Comparison of ENCODE assay signal across 8 cellular contexts in genomic region chr5:90474235-90475107, GRCh38. TPM values are rescaled to one million over a fixed set of nuclear protein-coding genes. Genes with fewer than 3 reads are reported as not detected.
DNase-seq lines count a peak whose midpoint lies in the region; ATAC-seq, FAIRE-seq and TF ChIP-seq lines count a peak whose summit lies in the region.

TSS of gene MBLAC2 (minus strand) at chr5:90474771. CDS start at chr5:90474292, 479 bp downstream.
TSS of gene POLR3G (plus strand) at chr5:90474864. CDS start at chr5:90485568, 10,704 bp downstream.

- no peak for FAIRE-seq in bronchial epithelial cell (lab: Jason Lieb, UNC)

- H3K36me3 Mint-ChIP-seq in immature natural killer cell, result peaks cover 0 to 8% (median 6%) of the 10 kb centered on the region in 3 donors

- no peaks in the 10 kb centered on the region; the same call in 1 of the 2 replicates for H3K9me3 ChIP-seq in AG04450 (ENCODE audit: control insufficient read depth, insufficient read depth, low read length)
- H3K9me3 ChIP-seq in WERI-Rb-1 (ENCODE audit: severe bottlenecking), result no peaks in the 10 kb centered on the region

- peak within 1 kb of the TSS; percentile 86 for H3K4me3 ChIP-seq in AG04450 (ENCODE audit: low read depth, low read length)
- peak within 1 kb of the TSS; percentile 55 for H3K4me3 ChIP-seq in WERI-Rb-1 (ENCODE audit: low read depth, low read length)
- H3K4me3 ChIP-seq in bronchial epithelial cell (ENCODE audit: low read depth, low read length), result peak within 1 kb of the TSS; percentile 94

- peak; percentile 61 for TF ChIP-seq CTCF in AG04450 (IDR thresholded peaks at IDR 0.05; ENCODE audit: low read depth, low read length)
- TF ChIP-seq CTCF in WERI-Rb-1 (IDR thresholded peaks at IDR 0.05; ENCODE audit: low read depth, low read length), result peak; percentile 58
- TF ChIP-seq CTCF in bronchial epithelial cell (IDR thresholded peaks at IDR 0.05; ENCODE audit: insufficient read depth, low read length, severe bottlenecking), result peak; percentile 66

- CTCF ChIA-PET in AG04450 (lab: Charles Lee), result interaction anchor here (0.6 to 2.1 kb wide), 14 partner anchors 11 to 1783 kb away, joined by 3 to 10 read pairs (median 4); partner anchors contain the start of gene CETN3

- ATAC-seq in GM18868 (IDR thresholded peaks at IDR 0.05; ENCODE audit: unreplicated experiment) (peak; percentile 83), HG03103 (IDR thresholded peaks at IDR 0.05; ENCODE audit: low read depth, unreplicated experiment) (peak; percentile 76)

- peak; percentile 69 for DNase-seq in AG04450 (ENCODE audit: low read depth, low spot score)
- peak; percentile 73 for DNase-seq in NCI-H2196 (lab: John Stamatoyannopoulos, UW; ENCODE audit: unreplicated experiment)
- DNase-seq in WERI-Rb-1, result peak; percentile 97
- DNase-seq in bronchial epithelial cell (ENCODE audit: low read depth), result peak; percentile 82
- DNase-seq in immature natural killer cell, result peak; percentile 91 to 93 (median 92)
- peak; percentile 69 for DNase-seq in smooth muscle cell of the brain vasculature (ENCODE audit: low read depth, low spot score)

- H3K27me3 ChIP-seq in AG04450 (ENCODE audit: control insufficient read depth, insufficient read depth, low read length), result no peaks in the 10 kb centered on the region
- no peaks in the 10 kb centered on the region for H3K27me3 ChIP-seq in WERI-Rb-1 (ENCODE audit: insufficient read depth, low read depth, severe bottlenecking)
- no peaks in the 10 kb centered on the region for H3K27me3 ChIP-seq in bronchial epithelial cell (ENCODE audit: control insufficient read depth, insufficient read depth, low read length)

- H3K27ac ChIP-seq in AG04450 (ENCODE audit: low read depth, low read length) (peak within 1 kb of the TSS; percentile 59), WERI-Rb-1 (peak within 1 kb of the TSS; percentile 84)

- H3K4me1 Mint-ChIP-seq in immature natural killer cell, result peaks cover 21 to 48% of the 10 kb centered on the region in 2 donors

- peak within 1 kb of the TSS; percentile 84 to 97 (median 94) for H3K27ac Mint-ChIP-seq in immature natural killer cell

- POLR2A ChIA-PET in AG04450 (lab: Yijun Ruan, JAX), result interaction anchor here (0.9 to 1.3 kb wide), 5 partner anchors 26 to 64 kb away, joined by 3 to 7 read pairs (median 5); partner anchors contain the start of genes CETN3 and LYSMD3

- peaks cover 4 to 11% (median 8%) of the 10 kb centered on the region in 3 donors for H3K27me3 Mint-ChIP-seq in immature natural killer cell (ENCODE audit: low read depth in 3 of 3)

- H3K9me3 Mint-ChIP-seq in immature natural killer cell, result no peaks in the 10 kb centered on the region

- H3K36me3 ChIP-seq in WERI-Rb-1 (no peaks in the 10 kb centered on the region), bronchial epithelial cell (ENCODE audit: control insufficient read depth, insufficient read depth, low read length) (no peaks in the 10 kb centered on the region)

- H3K4me3 Mint-ChIP-seq in immature natural killer cell, result peak within 1 kb of the TSS; percentile 95 to 99 (median 98)

RNA-seq across cellular contexts. Expression of gene MBLAC2, which starts in this region (rescaled TPM):
- 2.3 and 2.8 TPM in 2 replicates for polyA plus RNA-seq in AG04450 (2011; rRNA removed)
- 1.8 and 2.9 TPM in 2 replicates for polyA minus RNA-seq in AG04450 (2011; rRNA and poly(A)+ RNA removed)
- total RNA-seq in bronchial epithelial cell, result 3.2 and 4.0 TPM in 2 replicates
- polyA plus RNA-seq in immature natural killer cell, result 1 to 10 TPM; 2.2 to 3.1 (median 2.9) TPM

RNA-seq across cellular contexts. Expression of gene POLR3G, which starts in this region (rescaled TPM):
- polyA plus RNA-seq in AG04450 (2011; rRNA removed) (4.7 and 7.3 TPM in 2 replicates), immature natural killer cell (1 to 10 TPM; 1.5 to 3.5 (median 1.6) TPM)
- polyA minus RNA-seq in AG04450 (2011; rRNA and poly(A)+ RNA removed), result 1.1 and 2.6 TPM in 2 replicates
- total RNA-seq in bronchial epithelial cell, result 7.4 and 7.9 TPM in 2 replicates

Comparison
In these comparisons a context has a peak if more than half of its experiments do, and no peak if none do; other contexts are left out.
1. Peak in every context shown above with its lines: DNase-seq, ATAC-seq, H3K4me3 ChIP-seq and H3K27ac ChIP-seq.